Comparison of ENCODE assay signal across 8 cellular contexts in genomic region chr22:40857309-40857851, GRCh38. TPM values are rescaled to one million over a fixed set of nuclear protein-coding genes. Genes with fewer than 3 reads are reported as not detected.
A peak's percentile ranks its signal among the peaks of the same experiment; 100 is the strongest.
DNase-seq lines count a peak whose midpoint lies in the region; ATAC-seq and TF ChIP-seq lines count a peak whose summit lies in the region.

No MANE protein-coding gene starts in this region.

- H3K9me3 Mint-ChIP-seq in T-cell, result no peaks in the 10 kb centered on the region

- peak overlapping the region; percentile 85 for H3K4me3 ChIP-seq in retinal pigment epithelial cell (ENCODE audit: low read length)

- DNase-seq in T-cell (no peak), fibroblast of peridontal ligament (ENCODE audit: extremely low read depth) (peak; percentile 12), retinal pigment epithelial cell (ENCODE audit: low read depth) (no peak), NAMALWA (ENCODE audit: low spot score) (no peak), A172 (ENCODE audit: low spot score) (no peak), NCI-H1930 (lab: John Stamatoyannopoulos, UW) (no peak)

- H3K4me1 Mint-ChIP-seq in T-cell, result peaks cover 50 to 67% (median 52%) of the 10 kb centered on the region in 3 donors

- H3K36me3 Mint-ChIP-seq in T-cell, result peaks cover 8% of the 10 kb centered on the region

- POLR2A ChIA-PET in T-cell (lab: Charles Lee), result interaction anchor here (0.5 to 1.2 kb wide), 8 partner anchors 10 to 1835 kb away, joined by 3 to 7 read pairs (median 6); partner anchors contain the start of genes RANGAP1 (in 1 of the 2) and SLC25A17 (in 1 of the 2)

- peak overlapping the region; percentile 100 for H3K27ac Mint-ChIP-seq in T-cell

- no peaks in the 10 kb centered on the region for H3K27me3 Mint-ChIP-seq in T-cell

- CTCF ChIA-PET in T-cell (lab: Charles Lee), result interaction anchor here in 1 of 2 donors (0.6 to 1.2 kb wide), 4 partner anchors 42 to 1328 kb away, joined by 3 to 7 read pairs (median 4); no protein-coding TSS in a partner anchor

- H3K4me3 Mint-ChIP-seq in T-cell, result peak overlapping the region; percentile 95 to 98 (median 97)

- TF ChIP-seq CTCF in retinal pigment epithelial cell (conservative IDR thresholded peaks at IDR 0.05; ENCODE audit: low read depth, low read length), result no peak

- ATAC-seq in GM18858 (IDR thresholded peaks at IDR 0.05; ENCODE audit: unreplicated experiment), result peak; percentile 19
- ATAC-seq in T-cell (replicated peaks in 1 of 4), result no peak
- no peak for ATAC-seq in HG02678 (IDR thresholded peaks at IDR 0.05; ENCODE audit: unreplicated experiment)

RNA-seq across cellular contexts. Expression of gene XPNPEP3, which starts 0.4 kb away (rescaled TPM):
- total RNA-seq in T-cell, result 10 to 100 TPM; 15.1 to 20.7 (median 15.8) TPM
- 6.4 and 8.5 TPM in 2 replicates for total RNA-seq in A172 (2014; rRNA removed; shearing (Covaris generic))

RNA-seq across cellular contexts. Expression of gene ST13, which starts 0.9 kb away (rescaled TPM):
- 100 to 1,000 TPM; 135 to 186 (median 140) TPM for total RNA-seq in T-cell
- total RNA-seq in A172 (2014; rRNA removed; shearing (Covaris generic)), result 202 and 210 TPM in 2 replicates

RNA-seq across cellular contexts. Expression of gene DNAJB7, which starts 4.5 kb away (rescaled TPM):
- total RNA-seq in T-cell, result not detected
- total RNA-seq in A172 (2014; rRNA removed; shearing (Covaris generic)), result not detected in 2 replicates

RNA-seq across cellular contexts. Expression of gene SLC25A17, which starts 38.2 kb away (rescaled TPM):
- total RNA-seq in T-cell, result 10 to 100 TPM in 4 of 5 donors, 1 to 10 TPM in 1; 8.9 to 14.2 (median 12.7) TPM
- 24.8 and 28.2 TPM in 2 replicates for total RNA-seq in A172 (2014; rRNA removed; shearing (Covaris generic))
